In the genomic region with DNA sequence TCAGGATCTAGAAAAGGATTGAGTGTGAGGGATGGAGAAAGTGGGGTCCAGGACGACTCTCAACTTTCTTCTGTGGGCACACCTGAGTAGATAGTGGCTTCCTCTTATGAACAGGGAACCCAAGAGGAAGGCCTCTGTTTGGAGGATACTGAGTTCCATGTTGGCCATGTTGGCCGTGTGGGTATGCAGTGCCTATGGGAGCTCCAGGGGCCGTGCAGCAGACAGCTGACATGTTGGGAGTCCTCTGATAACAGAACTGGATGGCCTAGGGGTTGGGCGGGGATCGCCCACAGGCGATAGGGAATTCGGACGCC, we compare ENCODE assay signal across 8 cellular contexts. TPM values are rescaled to one million over a fixed set of nuclear protein-coding genes. Genes with fewer than 3 reads are reported as not detected.
DNase-seq lines count a peak whose midpoint lies in the region; ATAC-seq and TF ChIP-seq lines count a peak whose summit lies in the region.

No MANE protein-coding gene starts in this region.

- no peak for TF ChIP-seq POLR2A in GM18505 (IDR thresholded peaks at IDR 0.05; ENCODE audit: borderline replicate concordance, extremely low read depth, insufficient read depth, insufficient read length)

- peak overlapping the region; percentile 98 for H3K27ac ChIP-seq in hepatocyte

- no peaks in the 10 kb centered on the region for H3K27me3 ChIP-seq in hepatocyte

- H3K4me1 ChIP-seq in hepatocyte (ENCODE audit: insufficient read depth) = peaks cover 8% of the 10 kb centered on the region

- no peaks in the 10 kb centered on the region for H3K36me3 ChIP-seq in hepatocyte (replicated peaks; ENCODE audit: insufficient read depth, low read depth)

- peak overlapping the region; percentile 87 for H3K4me2 ChIP-seq in hepatocyte

- WGBS in hepatocyte (ENCODE audit: low lambda C conversion rate, missing lambda C conversion rate) = 20% methylated on average over 7 of the region's 8 CpGs

- H2AFZ ChIP-seq in hepatocyte = peak overlapping the region; percentile 92

- no peaks in the 10 kb centered on the region for H3K9me2 ChIP-seq in hepatocyte (replicated peaks; ENCODE audit: insufficient read depth)

- no peak for DNase-seq in AG04449 (ENCODE audit: low read depth, low spot score)
- DNase-seq in hepatocyte (ENCODE audit: low spot score) = no peak
- DNase-seq in stimulated activated naive CD8-positive, alpha-beta T cell treated with anti-CD3 and anti-CD28 coated beads, Interleukin-15, Interleukin-2, amounts not matched to agents 100 U/mL and 50 U/mL, for 24 hours = no peak
- DNase-seq in pons (ENCODE audit: low spot score) = no peak
- DNase-seq in NCI-H1436 (lab: John Stamatoyannopoulos, UW) = no peak

- H3K4me3 ChIP-seq in AG04449 (ENCODE audit: low read depth, low read length) (peak overlapping the region; percentile 72), WI38 (ENCODE audit: low read depth, low read length) (peak overlapping the region; percentile 50), hepatocyte (peak overlapping the region; percentile 39)

- no peaks in the 10 kb centered on the region for H4K20me1 ChIP-seq in hepatocyte (ENCODE audit: insufficient read depth, poor library complexity, severe bottlenecking)

- POLR2A ChIA-PET in AG04449 (lab: Yijun Ruan, JAX) = interaction anchor here (0.6 to 2.9 kb wide), 10 partner anchors 9 to 757 kb away, joined by 3 to 14 read pairs (median 6); a partner anchor contains a TSS

- H3K79me2 ChIP-seq in hepatocyte = peaks cover 27% of the 10 kb centered on the region

- ATAC-seq in GM21723 (IDR thresholded peaks at IDR 0.05; ENCODE audit: unreplicated experiment) (peak; percentile 19), GM18505 (IDR thresholded peaks at IDR 0.05; ENCODE audit: unreplicated experiment) (no peak)
- peak; percentile 3 for ATAC-seq in stimulated activated naive CD8-positive, alpha-beta T cell treated with anti-CD3 and anti-CD28 coated beads, Interleukin-15, Interleukin-2, amounts not matched to agents 100 U/mL and 50 U/mL, for 24 hours

- CTCF ChIA-PET in AG04449 (lab: Yijun Ruan, JAX) = interaction anchor here (1.2 to 17.6 kb wide), 8 partner anchors 12 to 99 kb away, joined by 5 to 245 read pairs (median 19); a partner anchor contains a TSS

- no peak for TF ChIP-seq CTCF in AG04449 (IDR thresholded peaks at IDR 0.05; ENCODE audit: insufficient read depth, low read length, missing control alignments)
- no peak for TF ChIP-seq CTCF in WI38 (IDR thresholded peaks at IDR 0.05; ENCODE audit: low read depth, low read length)
- TF ChIP-seq CTCF in hepatocyte (IDR thresholded peaks at IDR 0.05; ENCODE audit: poor library complexity) = no peak

- no peaks in the 10 kb centered on the region for H3K9me3 ChIP-seq in hepatocyte (ENCODE audit: low read depth)

RNA-seq across cellular contexts. Expression of a gene that starts 43.0 kb away (rescaled TPM):
- 6.9 and 11.7 TPM in 2 replicates for total RNA-seq in hepatocyte
- polyA plus RNA-seq in hepatocyte = 27.5 and 37.4 TPM in 2 replicates

RNA-seq across cellular contexts. Expression of a gene that starts 43.2 kb away (rescaled TPM):
- 1.2 and 3.1 TPM in 2 replicates for total RNA-seq in hepatocyte
- polyA plus RNA-seq in hepatocyte = 6.1 and 6.3 TPM in 2 replicates
